In genomic region chr5:114363837-114364236, GRCh38 we compare ENCODE assay signal across 10 cellular contexts. TPM values are rescaled to one million over a fixed set of nuclear protein-coding genes. Genes with fewer than 3 reads are reported as not detected.
DNase-seq lines count a peak whose midpoint lies in the region; ATAC-seq and TF ChIP-seq lines count a peak whose summit lies in the region.
"Had no signal": no experiment of that assay in that cellular context is flagged by ENCODE, and none has a peak within 500 bp of the region (broad histone marks: within the 10 kb centered on the region; RNA-seq: fewer than 3 reads in every experiment).

No MANE protein-coding gene starts in this region.

- no peaks in the 10 kb centered on the region for H3K4me1 ChIP-seq in PC-3 (ENCODE audit: insufficient read depth, low read length)

- H3K27ac ChIP-seq in 22Rv1 (peak overlapping the region; percentile 83), WERI-Rb-1 (no peak overlapping the region), PC-3 (ENCODE audit: low read length) (no peak overlapping the region)

- DNase-seq in GM10266 (ENCODE audit: extremely low spot score): peak; percentile 12
- DNase-seq in WERI-Rb-1: no peak
- DNase-seq in lower leg skin (ENCODE audit: low spot score in 2 of 2): no peak
- DNase-seq in PC-3: no peak
- DNase-seq in HK-2 (ENCODE audit: unreplicated experiment): no peak
- DNase-seq in activated naive CD8-positive, alpha-beta T cell treated with anti-CD3 and anti-CD28 coated beads, Interleukin-2, amount 50 U/mL, for 24 hours: no peak
- DNase-seq in kidney glomerular epithelial cell (lab: John Stamatoyannopoulos, UW): no peak
- DNase-seq: Karpas-422 had no signal

- H3K4me3 ChIP-seq in WERI-Rb-1 (ENCODE audit: low read depth, low read length) (peak overlapping the region; percentile 49), lower leg skin (ENCODE audit: low read depth, poor library complexity, severe bottlenecking) (peak overlapping the region; percentile 2), PC-3 (ENCODE audit: low read length) (no peak overlapping the region)

- H3K36me3 Mint-ChIP-seq in activated naive CD8-positive, alpha-beta T cell treated with anti-CD3 and anti-CD28 coated beads, Interleukin-2, amount 50 U/mL, for 24 hours (ENCODE audit: low read depth): no peaks in the 10 kb centered on the region

- no TSS peak for BruUV-seq in PC-3 (replicated peaks; lab: Mats Ljungman, UMichigan)

- WGBS in lower leg skin, 2 donors: 9 to 10% methylated on average over 10 of the region's 10 CpGs

- TF ChIP-seq CTCF in 22Rv1 (IDR thresholded peaks at IDR 0.05) (peak; percentile 12; the same call in 1 of the 2 replicates), GM10266 (IDR thresholded peaks at IDR 0.05; ENCODE audit: control insufficient read depth, insufficient read depth, low read depth, missing control alignments) (no peak), WERI-Rb-1 (IDR thresholded peaks at IDR 0.05; ENCODE audit: low read depth, low read length) (no peak), lower leg skin (IDR thresholded peaks at IDR 0.05) (no peak), PC-3 (conservative IDR thresholded peaks at IDR 0.05; ENCODE audit: low read depth, low read length) (no peak)

- H3K4me2 ChIP-seq in PC-3 (ENCODE audit: low read length): no peak overlapping the region

- no peak overlapping the region for H3K4me3 Mint-ChIP-seq in activated naive CD8-positive, alpha-beta T cell treated with anti-CD3 and anti-CD28 coated beads, Interleukin-2, amount 50 U/mL, for 24 hours

- no peaks in the 10 kb centered on the region for H4K20me1 ChIP-seq in PC-3 (ENCODE audit: low read length)

- no peak for ATAC-seq in PC-3
- ATAC-seq in activated naive CD8-positive, alpha-beta T cell treated with anti-CD3 and anti-CD28 coated beads, Interleukin-2, amount 50 U/mL, for 24 hours: no peak

- H3K27me3 ChIP-seq in WERI-Rb-1 (ENCODE audit: insufficient read depth, low read depth, severe bottlenecking) (peaks cover 78% of the 10 kb centered on the region), PC-3 (ENCODE audit: low read length) (peaks cover 56% of the 10 kb centered on the region)

- H3F3A ChIP-seq in PC-3 (ENCODE audit: low read length, unreplicated experiment): no peaks in the 10 kb centered on the region

- H3K9me3 Mint-ChIP-seq in activated naive CD8-positive, alpha-beta T cell treated with anti-CD3 and anti-CD28 coated beads, Interleukin-2, amount 50 U/mL, for 24 hours: no peaks in the 10 kb centered on the region

- peaks cover 4% of the 10 kb centered on the region for H3K4me1 Mint-ChIP-seq in activated naive CD8-positive, alpha-beta T cell treated with anti-CD3 and anti-CD28 coated beads, Interleukin-2, amount 50 U/mL, for 24 hours

- POLR2A ChIA-PET in PC-3 (lab: Charles Lee; ENCODE audit: unreplicated experiment): no interaction called here

- H3K36me3 ChIP-seq in WERI-Rb-1: no peaks in the 10 kb centered on the region
- H3K36me3 ChIP-seq in PC-3 (ENCODE audit: low read depth, low read length): no peaks in the 10 kb centered on the region

- CTCF ChIA-PET in PC-3 (lab: Charles Lee): no interaction called here

- TF ChIP-seq POLR2A in lower leg skin (IDR thresholded peaks at IDR 0.05): no peak

- H3K79me2 ChIP-seq in PC-3 (ENCODE audit: low read length): no peaks in the 10 kb centered on the region

- no peak overlapping the region for H3K9ac ChIP-seq in PC-3 (ENCODE audit: low read length)

- no peaks in the 10 kb centered on the region for H3K9me3 ChIP-seq in WERI-Rb-1 (ENCODE audit: severe bottlenecking)
- H3K9me3 ChIP-seq in PC-3 (ENCODE audit: low read length): no peaks in the 10 kb centered on the region

- H2AFZ ChIP-seq in PC-3 (ENCODE audit: low read length): no peak overlapping the region

- intact Hi-C loops in lower leg skin (cut with DNase I; ENCODE audit: low total_unique reads): no loop called here
- intact Hi-C loops in PC-3 (cut with micrococcal nuclease): no loop called here

- no peaks in the 10 kb centered on the region for H3K9me2 ChIP-seq in PC-3 (replicated peaks; ENCODE audit: low read length)

- no peak overlapping the region for H3K27ac Mint-ChIP-seq in activated naive CD8-positive, alpha-beta T cell treated with anti-CD3 and anti-CD28 coated beads, Interleukin-2, amount 50 U/mL, for 24 hours

- H3K27me3 Mint-ChIP-seq in activated naive CD8-positive, alpha-beta T cell treated with anti-CD3 and anti-CD28 coated beads, Interleukin-2, amount 50 U/mL, for 24 hours: peaks cover 49% of the 10 kb centered on the region

RNA-seq across cellular contexts. Expression of gene KCNN2, which starts 2.0 kb away (rescaled TPM):
- total RNA-seq in lower leg skin (1 to 10 TPM in 2 of 4 donors, under 1 TPM in 2; 0.17 to 1.3 (median 0.98) TPM), PC-3 (2014; rRNA removed) (0.07 TPM in 1 of 2 replicates, not detected in the other)
- total RNA-seq: bronchial epithelial cell had no signal
